ENCODE assay signal across 17 cellular contexts in genomic region chr5:125011419-125011818, GRCh38.
DNase-seq lines count a peak whose midpoint lies in the region; ATAC-seq, FAIRE-seq and TF ChIP-seq lines count a peak whose summit lies in the region.
"Had no signal": no experiment of that assay in that cellular context is flagged by ENCODE, and none has a peak within 500 bp of the region (broad histone marks: within the 10 kb centered on the region; RNA-seq: fewer than 3 reads in every experiment).

No MANE protein-coding gene starts in this region.

- H3K9me3 ChIP-seq in right lobe of liver, result no peaks in the 10 kb centered on the region
- no peaks in the 10 kb centered on the region for H3K9me3 ChIP-seq in smooth muscle cell (replicated peaks; ENCODE audit: low read depth)
- H3K9me3 ChIP-seq: breast epithelium, gastroesophageal sphincter, left ventricle myocardium inferior, spleen, testis had no signal

- H3F3A ChIP-seq in smooth muscle cell (ENCODE audit: low read depth), result no peaks in the 10 kb centered on the region

- no peak overlapping the region for H2AFZ ChIP-seq in smooth muscle cell (ENCODE audit: low read depth)

- DNase-seq in GM12891 (ENCODE audit: insufficient read length, low spot score), result no peak
- DNase-seq in LoVo (ENCODE audit: low spot score), result peak; percentile 55
- DNase-seq in right lobe of liver, result no peak
- DNase-seq in smooth muscle cell (lab: John Stamatoyannopoulos, UW; ENCODE audit: unreplicated experiment), result no peak
- DNase-seq in stimulated activated naive CD4-positive, alpha-beta T cell (lab: John Stamatoyannopoulos, UW), result no peak
- DNase-seq in ACHN, result no peak
- DNase-seq: activated CD8-positive, alpha-beta T cell treated with anti-CD3 and anti-CD28 coated beads for 36 hours; HFFc6; left ventricle myocardium inferior; NCI-H226; spleen; testis had no signal

- intact Hi-C loops in right lobe of liver (cut with DNase I), result no loop called here

- H3K27ac ChIP-seq in right lobe of liver (no peak overlapping the region), smooth muscle cell (ENCODE audit: low read depth) (no peak overlapping the region)
- H3K27ac ChIP-seq: breast epithelium, gastroesophageal sphincter, HL-60, left ventricle myocardium inferior, spleen, testis had no signal

- H3K9ac ChIP-seq in smooth muscle cell (ENCODE audit: low read depth), result no peak overlapping the region

- no peak for TF ChIP-seq CTCF in right lobe of liver (IDR thresholded peaks at IDR 0.05)
- no peak for TF ChIP-seq CTCF in smooth muscle cell (IDR thresholded peaks at IDR 0.05; ENCODE audit: borderline replicate concordance, insufficient read depth, poor library complexity, severe bottlenecking)

- WGBS in right lobe of liver (ENCODE audit: insufficient coverage, low coverage, low lambda C conversion rate, missing lambda C conversion rate), result 20% methylated on average over 2 of the region's 2 CpGs
- 85% methylated on average over 2 of the region's 2 CpGs for WGBS in smooth muscle cell (ENCODE audit: low lambda C conversion rate)

- H3K4me2 ChIP-seq in smooth muscle cell, result no peak overlapping the region

- no peak for TF ChIP-seq POLR2A in GM12891 (IDR thresholded peaks at IDR 0.05; ENCODE audit: low read depth, low read length)
- TF ChIP-seq POLR2A in right lobe of liver (IDR thresholded peaks at IDR 0.05), result no peak

- ATAC-seq in GM19395 (IDR thresholded peaks at IDR 0.05; ENCODE audit: unreplicated experiment) (peak; percentile 20), right lobe of liver (peak; percentile 16 to 70 (median 63)), HG03097 (IDR thresholded peaks at IDR 0.05; ENCODE audit: low FRiP score, unreplicated experiment) (no peak)
- ATAC-seq: activated CD8-positive, alpha-beta T cell treated with anti-CD3 and anti-CD28 coated beads for 36 hours; gastroesophageal sphincter had no signal

- H3K79me2 ChIP-seq in smooth muscle cell (ENCODE audit: low read depth), result no peaks in the 10 kb centered on the region

- no peaks in the 10 kb centered on the region for H4K20me1 ChIP-seq in smooth muscle cell (ENCODE audit: low read depth)

- in situ Hi-C loops in ACHN (cut with HindIII; ENCODE audit: low pct_ligation_motif_present, low pct_unique_long_range_greater_than_20kb, low sequenced_read_pairs), result no loop called here

- peaks cover 0 to 23% (median 9%) of the 10 kb centered on the region in 4 donors for H3K4me1 ChIP-seq in right lobe of liver
- H3K4me1 ChIP-seq in smooth muscle cell (ENCODE audit: low read depth), result peaks cover 5% of the 10 kb centered on the region
- H3K4me1 ChIP-seq: breast epithelium, gastroesophageal sphincter, testis had no signal

- FAIRE-seq in GM12891 (lab: Jason Lieb, UNC), result peak; percentile 57

- H3K27me3 ChIP-seq in right lobe of liver, result no peaks in the 10 kb centered on the region
- H3K27me3 ChIP-seq in smooth muscle cell (ENCODE audit: low read depth), result no peaks in the 10 kb centered on the region
- H3K27me3 ChIP-seq: breast epithelium, gastroesophageal sphincter, spleen, testis had no signal

- H3K36me3 ChIP-seq in right lobe of liver, result no peaks in the 10 kb centered on the region
- no peaks in the 10 kb centered on the region for H3K36me3 ChIP-seq in smooth muscle cell (ENCODE audit: low read depth)
- H3K36me3 ChIP-seq: breast epithelium, gastroesophageal sphincter, left ventricle myocardium inferior, spleen had no signal

- H3K4me3 ChIP-seq in right lobe of liver, result no peak overlapping the region
- H3K4me3 ChIP-seq in smooth muscle cell, result no peak overlapping the region
- H3K4me3 ChIP-seq: breast epithelium, gastroesophageal sphincter, left ventricle myocardium inferior, spleen, testis had no signal

TF ChIP-seq in GM12891, 5 proteins besides CTCF, POLR2A, EP300 and RAD21:
- TF ChIP-seq PAX5 (IDR thresholded peaks at IDR 0.05; ENCODE audit: insufficient read depth, low read length, severe bottlenecking) (no peak), SPI1 (IDR thresholded peaks at IDR 0.05; ENCODE audit: low read depth, low read length) (no peak), POLR2AphosphoS5 (IDR thresholded peaks at IDR 0.05; ENCODE audit: low read depth, low read length) (no peak), POU2F2 (IDR thresholded peaks at IDR 0.05; ENCODE audit: low read depth, low read length) (no peak), TAF1 (IDR thresholded peaks at IDR 0.05; ENCODE audit: low read depth, low read length) (no peak)
